ENCODE assay signal across 1 cellular context in genomic region chr11:20374746-20375305, GRCh38.
TF ChIP-seq lines count a peak whose summit lies in the region.

No MANE protein-coding gene starts in this region.

TF ChIP-seq in endothelial cell of umbilical vein, 7 proteins besides CTCF, POLR2A, EP300 and RAD21:
- TF ChIP-seq MYC (IDR thresholded peaks at IDR 0.05; ENCODE audit: low read depth, low read length) (no peak), JUN (IDR thresholded peaks at IDR 0.05; ENCODE audit: borderline replicate concordance, insufficient read depth, insufficient read length, low read depth) (no peak), MAX (IDR thresholded peaks at IDR 0.05; ENCODE audit: insufficient read depth, insufficient read length) (no peak), FOS (IDR thresholded peaks at IDR 0.05; ENCODE audit: borderline replicate concordance, insufficient read depth, low read length) (no peak)
